ENCODE assay signal across 26 cellular contexts in genomic region chr13:111080642-111081041, GRCh38.
"Had no signal": no experiment of that assay in that cellular context is flagged by ENCODE, and none has a peak within 500 bp of the region (broad histone marks: within the 10 kb centered on the region; RNA-seq: fewer than 3 reads in every experiment).

No MANE protein-coding gene starts in this region.

- H3K4me1 ChIP-seq: left ventricle myocardium inferior, prostate gland, stomach, testis, thyroid gland, transverse colon, upper lobe of left lung, vagina had no signal

- H3K4me1 Mint-ChIP-seq: naive thymus-derived CD8-positive, alpha-beta T cell; nephron progenitor cell; stimulated activated naive B cell treated with anti-CD40 and anti-IgM and Interleukin-4, amounts not matched to agents 10 μg/mL and 1 μg/mL and 100 μg/mL, for 72 hours had no signal

- H3K36me3 Mint-ChIP-seq: stimulated activated naive B cell treated with anti-CD40 and anti-IgM and Interleukin-4, amounts not matched to agents 10 μg/mL and 1 μg/mL and 100 μg/mL, for 72 hours had no signal

- H3K4me3 Mint-ChIP-seq: naive thymus-derived CD8-positive, alpha-beta T cell; nephron progenitor cell; stimulated activated naive B cell treated with anti-CD40 and anti-IgM and Interleukin-4, amounts not matched to agents 10 μg/mL and 1 μg/mL and 100 μg/mL, for 72 hours had no signal

- H3K9me3 ChIP-seq: mucosa of descending colon, ovary, prostate gland, testis, thyroid gland, transverse colon, upper lobe of left lung, vagina had no signal

- DNase-seq: hypothalamus; islet precursor cell; left ventricle myocardium inferior; midbrain; mucosa of descending colon; naive thymus-derived CD8-positive, alpha-beta T cell; nephron progenitor cell; ovary; retina; right cardiac atrium; stimulated activated CD4-positive, alpha-beta T cell treated with anti-CD3 and anti-CD28 coated beads, Interleukin-12 subunit alpha, Interleukin-12 subunit beta, amount 100 ng/mL, for 4 hours; stimulated activated CD4-positive, alpha-beta T cell treated with anti-CD3 and anti-CD28 coated beads, Interleukin-15, amount 100 ng/mL, for 24 hours; stimulated activated CD4-positive, alpha-beta T cell treated with anti-CD3 and anti-CD28 coated beads, Interleukin-2, amount 100 ng/mL, for 24 hours; stimulated activated CD4-positive, alpha-beta T cell treated with anti-CD3 and anti-CD28 coated beads, Interleukin-4, amount 100 ng/mL, for 1 hour; stimulated activated naive B cell treated with anti-CD40 and anti-IgM and Interleukin-4, amounts not matched to agents 10 μg/mL and 1 μg/mL and 100 μg/mL, for 72 hours; stimulated activated naive CD8-positive, alpha-beta T cell treated with anti-CD3 and anti-CD28 coated beads, Interleukin-15, Interleukin-2, amounts not matched to agents 100 U/mL and 50 U/mL, for 24 hours; stomach; testis; thyroid gland; transverse colon; upper lobe of left lung had no signal

- H3K27ac Mint-ChIP-seq: naive thymus-derived CD8-positive, alpha-beta T cell; nephron progenitor cell; stimulated activated naive B cell treated with anti-CD40 and anti-IgM and Interleukin-4, amounts not matched to agents 10 μg/mL and 1 μg/mL and 100 μg/mL, for 72 hours had no signal

- H3K36me3 ChIP-seq: left ventricle myocardium inferior, ovary, prostate gland, stomach, thyroid gland, transverse colon, upper lobe of left lung, vagina had no signal

- H3K27me3 ChIP-seq: ovary, testis, thyroid gland, transverse colon, upper lobe of left lung, vagina had no signal

- ATAC-seq: mucosa of descending colon; naive thymus-derived CD8-positive, alpha-beta T cell; right cardiac atrium; sciatic nerve; stimulated activated naive B cell treated with anti-CD40 and anti-IgM and Interleukin-4, amounts not matched to agents 10 μg/mL and 1 μg/mL and 100 μg/mL, for 72 hours; stimulated activated naive CD8-positive, alpha-beta T cell treated with anti-CD3 and anti-CD28 coated beads, Interleukin-15, Interleukin-2, amounts not matched to agents 100 U/mL and 50 U/mL, for 24 hours had no signal

- H3K4me3 ChIP-seq: left ventricle myocardium inferior, lung, mucosa of descending colon, ovary, prostate gland, skin epidermis, stomach, testis, thyroid gland, transverse colon, upper lobe of left lung, vagina had no signal

- H3K27ac ChIP-seq: left ventricle myocardium inferior, ovary, prostate gland, skin epidermis, stomach, testis, thyroid gland, transverse colon, upper lobe of left lung, vagina had no signal
